1 cellular context compared by ENCODE assay signal in the genomic region with DNA sequence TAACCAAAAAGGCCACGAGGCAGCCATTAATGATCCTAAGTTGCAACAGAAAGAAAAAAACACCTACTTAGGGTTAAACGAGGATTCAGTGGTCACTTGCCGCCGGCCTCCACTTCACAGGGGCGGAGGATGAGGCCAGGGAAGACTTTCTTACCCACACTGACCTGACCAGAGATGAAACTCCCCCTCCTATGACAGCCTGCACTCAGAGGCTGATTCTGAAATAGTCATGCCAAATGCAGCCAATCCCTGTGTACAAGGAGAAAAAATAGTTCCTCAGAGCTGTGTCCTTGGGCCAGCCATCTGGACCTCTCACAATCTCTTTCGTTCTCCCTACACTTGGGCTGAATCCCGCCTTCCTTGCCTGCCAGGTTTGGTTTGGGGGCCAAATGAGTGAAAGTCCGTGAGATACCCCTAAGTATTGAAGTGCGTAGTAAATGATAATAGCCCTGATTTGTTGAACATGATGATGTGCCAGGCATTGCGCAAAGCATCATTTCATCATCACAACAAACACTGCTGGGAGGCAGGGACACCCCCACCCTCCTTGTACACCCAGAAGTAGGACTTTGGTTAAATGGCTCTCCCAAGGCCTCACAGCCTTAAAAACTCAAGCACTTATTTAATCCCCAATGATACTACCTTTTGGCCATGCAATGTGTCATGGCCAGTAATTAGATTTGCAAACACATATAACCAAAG.
TF ChIP-seq lines count a peak whose summit lies in the region.

No MANE protein-coding gene starts in this region.

TF ChIP-seq in liver, 16 proteins besides CTCF, POLR2A, EP300 and RAD21 (continued from another document):
- TF ChIP-seq, protein P1, sequence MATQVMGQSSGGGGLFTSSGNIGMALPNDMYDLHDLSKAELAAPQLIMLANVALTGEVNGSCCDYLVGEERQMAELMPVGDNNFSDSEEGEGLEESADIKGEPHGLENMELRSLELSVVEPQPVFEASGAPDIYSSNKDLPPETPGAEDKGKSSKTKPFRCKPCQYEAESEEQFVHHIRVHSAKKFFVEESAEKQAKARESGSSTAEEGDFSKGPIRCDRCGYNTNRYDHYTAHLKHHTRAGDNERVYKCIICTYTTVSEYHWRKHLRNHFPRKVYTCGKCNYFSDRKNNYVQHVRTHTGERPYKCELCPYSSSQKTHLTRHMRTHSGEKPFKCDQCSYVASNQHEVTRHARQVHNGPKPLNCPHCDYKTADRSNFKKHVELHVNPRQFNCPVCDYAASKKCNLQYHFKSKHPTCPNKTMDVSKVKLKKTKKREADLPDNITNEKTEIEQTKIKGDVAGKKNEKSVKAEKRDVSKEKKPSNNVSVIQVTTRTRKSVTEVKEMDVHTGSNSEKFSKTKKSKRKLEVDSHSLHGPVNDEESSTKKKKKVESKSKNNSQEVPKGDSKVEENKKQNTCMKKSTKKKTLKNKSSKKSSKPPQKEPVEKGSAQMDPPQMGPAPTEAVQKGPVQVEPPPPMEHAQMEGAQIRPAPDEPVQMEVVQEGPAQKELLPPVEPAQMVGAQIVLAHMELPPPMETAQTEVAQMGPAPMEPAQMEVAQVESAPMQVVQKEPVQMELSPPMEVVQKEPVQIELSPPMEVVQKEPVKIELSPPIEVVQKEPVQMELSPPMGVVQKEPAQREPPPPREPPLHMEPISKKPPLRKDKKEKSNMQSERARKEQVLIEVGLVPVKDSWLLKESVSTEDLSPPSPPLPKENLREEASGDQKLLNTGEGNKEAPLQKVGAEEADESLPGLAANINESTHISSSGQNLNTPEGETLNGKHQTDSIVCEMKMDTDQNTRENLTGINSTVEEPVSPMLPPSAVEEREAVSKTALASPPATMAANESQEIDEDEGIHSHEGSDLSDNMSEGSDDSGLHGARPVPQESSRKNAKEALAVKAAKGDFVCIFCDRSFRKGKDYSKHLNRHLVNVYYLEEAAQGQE (IDR thresholded peaks at IDR 0.05) = peak; percentile 66
- TF ChIP-seq NR2F2 (IDR thresholded peaks at IDR 0.05) (no peak), FOXA1 (IDR thresholded peaks at IDR 0.05) (peak; percentile 36), EGR1 (IDR thresholded peaks at IDR 0.05; ENCODE audit: low read depth in 2 of 2) (peak in 1 of 2 donors; percentile 30)
- TF ChIP-seq, protein P2, sequence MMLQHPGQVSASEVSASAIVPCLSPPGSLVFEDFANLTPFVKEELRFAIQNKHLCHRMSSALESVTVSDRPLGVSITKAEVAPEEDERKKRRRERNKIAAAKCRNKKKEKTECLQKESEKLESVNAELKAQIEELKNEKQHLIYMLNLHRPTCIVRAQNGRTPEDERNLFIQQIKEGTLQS (IDR thresholded peaks at IDR 0.05) = peak; percentile 91
